ENCODE assay signal across 9 cellular contexts in genomic region chr2:219508933-219509779, GRCh38. TPM values are rescaled to one million over a fixed set of nuclear protein-coding genes. Genes with fewer than 3 reads are reported as not detected.
DNase-seq lines count a peak whose midpoint lies in the region; ATAC-seq and TF ChIP-seq lines count a peak whose summit lies in the region.
"Had no signal": no experiment of that assay in that cellular context is flagged by ENCODE, and none has a peak within 500 bp of the region (broad histone marks: within the 10 kb centered on the region; RNA-seq: fewer than 3 reads in every experiment).

No MANE protein-coding gene starts in this region.

- H3K27me3 ChIP-seq in heart left ventricle (peaks cover 0 to 47% (median 18%) of the 10 kb centered on the region in 9 donors), thoracic aorta (replicated peaks; ENCODE audit: insufficient read depth) (peaks cover 7% of the 10 kb centered on the region)

- ATAC-seq in activated T-cell treated with anti-CD3 and anti-CD28 coated beads, Interleukin-2, amount 50 U/mL, for 4 hours, result peak; percentile 26 to 28
- ATAC-seq in heart left ventricle (peak in 3 of 4 donors; percentile 2 to 11 (median 8)), thoracic aorta (ENCODE audit: insufficient number of reproducible peaks, low FRiP score, low read depth) (no peak)

- TF ChIP-seq CTCF in heart left ventricle (IDR thresholded peaks at IDR 0.05), result no peak
- no peak for TF ChIP-seq CTCF in thoracic aorta (IDR thresholded peaks at IDR 0.05)
- no peak for TF ChIP-seq CTCF in GM13977 (IDR thresholded peaks at IDR 0.05; ENCODE audit: extremely low read depth, insufficient read depth, missing control alignments)

- H3K9me3 ChIP-seq in heart left ventricle (no peaks in the 10 kb centered on the region), thoracic aorta (no peaks in the 10 kb centered on the region)
- H3K9me3 ChIP-seq: spleen had no signal

- peaks cover 46% of the 10 kb centered on the region for H3K27me3 Mint-ChIP-seq in activated T-cell treated with anti-CD3 and anti-CD28 coated beads, Interleukin-2, amount 50 U/mL, for 4 hours (ENCODE audit: low read depth)
- peaks cover 42% of the 10 kb centered on the region for H3K27me3 Mint-ChIP-seq in activated T-helper 1 cell treated with anti-CD3 and anti-CD28 coated beads, Interleukin-12 subunit alpha, Interleukin-12 subunit beta, Interleukin-2, Interleukin-4 antibody, amounts not matched to agents 30 ng/mL and 10 ng/mL and 1 ng/mL, durations not matched to agents 14 hours and 24 hours and 36 hours (ENCODE audit: insufficient read depth)
- H3K27me3 Mint-ChIP-seq in activated CD4-positive, alpha-beta T cell treated with anti-CD3 and anti-CD28 coated beads, Interleukin-2, amount 10 ng/mL, durations not matched to agents 7 days and 5 days, result peaks cover 46% of the 10 kb centered on the region

- H3K4me1 Mint-ChIP-seq in activated T-cell treated with anti-CD3 and anti-CD28 coated beads, Interleukin-2, amount 50 U/mL, for 4 hours (ENCODE audit: low read depth), result peaks cover 23% of the 10 kb centered on the region
- H3K4me1 Mint-ChIP-seq in activated T-helper 1 cell treated with anti-CD3 and anti-CD28 coated beads, Interleukin-12 subunit alpha, Interleukin-12 subunit beta, Interleukin-2, Interleukin-4 antibody, amounts not matched to agents 30 ng/mL and 10 ng/mL and 1 ng/mL, durations not matched to agents 14 hours and 24 hours and 36 hours (ENCODE audit: low read depth), result peaks cover 10% of the 10 kb centered on the region
- peaks cover 11% of the 10 kb centered on the region for H3K4me1 Mint-ChIP-seq in activated CD4-positive, alpha-beta T cell treated with anti-CD3 and anti-CD28 coated beads, Interleukin-2, amount 10 ng/mL, durations not matched to agents 7 days and 5 days

- POLR2A ChIA-PET in activated CD4-positive, alpha-beta T cell treated with anti-CD3 and anti-CD28 coated beads, Interleukin-2, amount 10 ng/mL, durations not matched to agents 7 days and 5 days (lab: Charles Lee), result no interaction called here

- no peak overlapping the region for H3K4me3 Mint-ChIP-seq in activated T-cell treated with anti-CD3 and anti-CD28 coated beads, Interleukin-2, amount 50 U/mL, for 4 hours
- no peak overlapping the region for H3K4me3 Mint-ChIP-seq in activated T-helper 1 cell treated with anti-CD3 and anti-CD28 coated beads, Interleukin-12 subunit alpha, Interleukin-12 subunit beta, Interleukin-2, Interleukin-4 antibody, amounts not matched to agents 30 ng/mL and 10 ng/mL and 1 ng/mL, durations not matched to agents 14 hours and 24 hours and 36 hours
- H3K4me3 Mint-ChIP-seq in activated CD4-positive, alpha-beta T cell treated with anti-CD3 and anti-CD28 coated beads, Interleukin-2, amount 10 ng/mL, durations not matched to agents 7 days and 5 days, result no peak overlapping the region

- in situ Hi-C loops in GM13977 (cut with MboI; ENCODE audit: low pct_unique_long_range_greater_than_20kb, low sequenced_read_pairs, unreplicated experiment), result no loop called here

- H3K9me3 Mint-ChIP-seq in activated T-cell treated with anti-CD3 and anti-CD28 coated beads, Interleukin-2, amount 50 U/mL, for 4 hours, result no peaks in the 10 kb centered on the region
- no peaks in the 10 kb centered on the region for H3K9me3 Mint-ChIP-seq in activated T-helper 1 cell treated with anti-CD3 and anti-CD28 coated beads, Interleukin-12 subunit alpha, Interleukin-12 subunit beta, Interleukin-2, Interleukin-4 antibody, amounts not matched to agents 30 ng/mL and 10 ng/mL and 1 ng/mL, durations not matched to agents 14 hours and 24 hours and 36 hours
- no peaks in the 10 kb centered on the region for H3K9me3 Mint-ChIP-seq in activated CD4-positive, alpha-beta T cell treated with anti-CD3 and anti-CD28 coated beads, Interleukin-2, amount 10 ng/mL, durations not matched to agents 7 days and 5 days

- intact Hi-C loops in heart left ventricle (cut with DNase I), result no loop called here
- intact Hi-C loops in activated T-helper 1 cell treated with anti-CD3 and anti-CD28 coated beads, Interleukin-12 subunit alpha, Interleukin-12 subunit beta, Interleukin-2, Interleukin-4 antibody, amounts not matched to agents 30 ng/mL and 10 ng/mL and 1 ng/mL, durations not matched to agents 14 hours and 24 hours and 36 hours (cut with micrococcal nuclease), result loop anchor here (1.0 kb wide), 2 partner anchors 11 to 21 kb away; partner anchors contain the start of gene GMPPA

- H3K36me3 Mint-ChIP-seq in activated T-cell treated with anti-CD3 and anti-CD28 coated beads, Interleukin-2, amount 50 U/mL, for 4 hours (ENCODE audit: insufficient read depth), result peaks cover 26% of the 10 kb centered on the region
- peaks cover 7% of the 10 kb centered on the region for H3K36me3 Mint-ChIP-seq in activated T-helper 1 cell treated with anti-CD3 and anti-CD28 coated beads, Interleukin-12 subunit alpha, Interleukin-12 subunit beta, Interleukin-2, Interleukin-4 antibody, amounts not matched to agents 30 ng/mL and 10 ng/mL and 1 ng/mL, durations not matched to agents 14 hours and 24 hours and 36 hours (ENCODE audit: low read depth)
- peaks cover 6% of the 10 kb centered on the region for H3K36me3 Mint-ChIP-seq in activated CD4-positive, alpha-beta T cell treated with anti-CD3 and anti-CD28 coated beads, Interleukin-2, amount 10 ng/mL, durations not matched to agents 7 days and 5 days (ENCODE audit: low read depth)

- H3K36me3 ChIP-seq in heart left ventricle (peaks cover 0 to 31% (median 27%) of the 10 kb centered on the region in 9 donors), thoracic aorta (peaks cover 21% of the 10 kb centered on the region)

- no peak for DNase-seq in activated T-cell treated with anti-CD3 and anti-CD28 coated beads, Interleukin-2, amount 50 U/mL, for 4 hours
- DNase-seq in activated T-cell treated with anti-CD3 and anti-CD28 coated beads for 4 hours (no peak), NCI-H1694 treated with DMSO at 0.1 percent for 48 hours (lab: John Stamatoyannopoulos, UW) (peak; percentile 89), heart left ventricle (peak in 1 of 5 donors; percentile 17), thoracic aorta (ENCODE audit: low spot score) (no peak), GM13977 (ENCODE audit: low spot score) (no peak)
- no peak for DNase-seq in activated T-helper 1 cell treated with anti-CD3 and anti-CD28 coated beads, Interleukin-12 subunit alpha, Interleukin-12 subunit beta, Interleukin-2, Interleukin-4 antibody, amounts not matched to agents 30 ng/mL and 10 ng/mL and 1 ng/mL, durations not matched to agents 14 hours and 24 hours and 36 hours (ENCODE audit: low spot score)
- DNase-seq in activated CD4-positive, alpha-beta T cell treated with anti-CD3 and anti-CD28 coated beads, Interleukin-2, amount 10 ng/mL, durations not matched to agents 7 days and 5 days, result no peak
- DNase-seq: spleen had no signal

- CTCF ChIA-PET in activated CD4-positive, alpha-beta T cell treated with anti-CD3 and anti-CD28 coated beads, Interleukin-2, amount 10 ng/mL, durations not matched to agents 7 days and 5 days (lab: Charles Lee), result interaction anchor here (0.6 to 6.2 kb wide), 11 partner anchors 9 to 132 kb away, joined by 3 to 58 read pairs (median 4); partner anchors contain the start of gene GMPPA

- H3K4me1 ChIP-seq in heart left ventricle (peaks cover 0 to 51% (median 18%) of the 10 kb centered on the region in 12 donors), thoracic aorta (ENCODE audit: control insufficient read depth in 1 of 2, low read depth in 2 of 2) (peaks cover 16 to 37% of the 10 kb centered on the region in 2 donors)

- H3K27ac Mint-ChIP-seq in activated T-helper 1 cell treated with anti-CD3 and anti-CD28 coated beads, Interleukin-12 subunit alpha, Interleukin-12 subunit beta, Interleukin-2, Interleukin-4 antibody, amounts not matched to agents 30 ng/mL and 10 ng/mL and 1 ng/mL, durations not matched to agents 14 hours and 24 hours and 36 hours, result no peak overlapping the region
- H3K27ac Mint-ChIP-seq in activated CD4-positive, alpha-beta T cell treated with anti-CD3 and anti-CD28 coated beads, Interleukin-2, amount 10 ng/mL, durations not matched to agents 7 days and 5 days, result no peak overlapping the region

- no peak for TF ChIP-seq POLR2A in heart left ventricle (IDR thresholded peaks at IDR 0.05)

- H3K27ac ChIP-seq in heart left ventricle (no peak overlapping the region), thoracic aorta (no peak overlapping the region)
- H3K27ac ChIP-seq: spleen had no signal

- peak overlapping the region in 2 of 12 donors; percentile 31 to 40 for H3K4me3 ChIP-seq in heart left ventricle
- H3K4me3 ChIP-seq in thoracic aorta, result peak overlapping the region; percentile 60

- WGBS in heart left ventricle, 4 donors, result 11 to 19% (median 13%) methylated on average over 6 to 15 of the region's 15 CpGs

RNA-seq across cellular contexts. Expression of gene ASIC4, which starts 5.1 kb away (rescaled TPM):
- total RNA-seq in activated T-cell treated with anti-CD3 and anti-CD28 coated beads, Interleukin-2, amount 50 U/mL, for 4 hours, result under 1 TPM in 1 of 3 donors, not detected in 2; 0.08 TPM
- total RNA-seq in heart left ventricle (under 1 TPM in 1 of 9 donors, not detected in 8; 0.10 TPM), thoracic aorta (under 1 TPM in 1 of 2 donors, not detected in 1; 0.41 TPM)
- under 1 TPM; 0.03 to 0.08 TPM for polyA plus RNA-seq in heart left ventricle
- total RNA-seq in activated T-helper 1 cell treated with anti-CD3 and anti-CD28 coated beads, Interleukin-12 subunit alpha, Interleukin-12 subunit beta, Interleukin-2, Interleukin-4 antibody, amounts not matched to agents 30 ng/mL and 10 ng/mL and 1 ng/mL, durations not matched to agents 14 hours and 24 hours and 36 hours, result 0.08 TPM in 1 of 2 replicates, not detected in the other
- total RNA-seq in activated CD4-positive, alpha-beta T cell treated with anti-CD3 and anti-CD28 coated beads, Interleukin-2, amount 10 ng/mL, durations not matched to agents 7 days and 5 days, result not detected

RNA-seq across cellular contexts. Expression of gene GMPPA, which starts 10.5 kb away (rescaled TPM):
- 10 to 100 TPM; 36.8 to 47.9 (median 46.7) TPM for total RNA-seq in activated T-cell treated with anti-CD3 and anti-CD28 coated beads, Interleukin-2, amount 50 U/mL, for 4 hours
- 10 to 100 TPM; 15.8 to 31.6 (median 20.1) TPM for total RNA-seq in heart left ventricle
- polyA plus RNA-seq in heart left ventricle, result 10 to 100 TPM; 18.2 to 35.5 TPM
- 10 to 100 TPM; 30.5 to 56.5 TPM for total RNA-seq in thoracic aorta
- total RNA-seq in activated T-helper 1 cell treated with anti-CD3 and anti-CD28 coated beads, Interleukin-12 subunit alpha, Interleukin-12 subunit beta, Interleukin-2, Interleukin-4 antibody, amounts not matched to agents 30 ng/mL and 10 ng/mL and 1 ng/mL, durations not matched to agents 14 hours and 24 hours and 36 hours, result 41.3 and 50.3 TPM in 2 replicates
- total RNA-seq in activated CD4-positive, alpha-beta T cell treated with anti-CD3 and anti-CD28 coated beads, Interleukin-2, amount 10 ng/mL, durations not matched to agents 7 days and 5 days, result 10 to 100 TPM; 34.5 to 40.5 TPM

RNA-seq across cellular contexts. Expression of gene CHPF, which starts 34.5 kb away (rescaled TPM):
- 10 to 100 TPM; 38.3 to 42.0 (median 40.3) TPM for total RNA-seq in activated T-cell treated with anti-CD3 and anti-CD28 coated beads, Interleukin-2, amount 50 U/mL, for 4 hours
- total RNA-seq in heart left ventricle (100 to 1,000 TPM in 6 of 9 donors, 10 to 100 TPM in 3; 77.9 to 196 (median 138) TPM), thoracic aorta (100 to 1,000 TPM; 184 to 269 TPM)
- polyA plus RNA-seq in heart left ventricle, result 100 to 1,000 TPM in 1 of 2 donors, 10 to 100 TPM in 1; 74.1 to 209 TPM
- total RNA-seq in activated T-helper 1 cell treated with anti-CD3 and anti-CD28 coated beads, Interleukin-12 subunit alpha, Interleukin-12 subunit beta, Interleukin-2, Interleukin-4 antibody, amounts not matched to agents 30 ng/mL and 10 ng/mL and 1 ng/mL, durations not matched to agents 14 hours and 24 hours and 36 hours, result 41.3 and 43.4 TPM in 2 replicates
- 1 to 10 TPM; 6.4 to 7.8 TPM for total RNA-seq in activated CD4-positive, alpha-beta T cell treated with anti-CD3 and anti-CD28 coated beads, Interleukin-2, amount 10 ng/mL, durations not matched to agents 7 days and 5 days

RNA-seq across cellular contexts. Expression of gene TMEM198, which starts 34.7 kb away (rescaled TPM):
- 1 to 10 TPM; 3.6 to 4.8 (median 4.3) TPM for total RNA-seq in activated T-cell treated with anti-CD3 and anti-CD28 coated beads, Interleukin-2, amount 50 U/mL, for 4 hours
- total RNA-seq in heart left ventricle (1 to 10 TPM in 8 of 9 donors, under 1 TPM in 1; 0.65 to 4.7 (median 2.3) TPM), thoracic aorta (1 to 10 TPM; 1.4 to 3.9 TPM)
- polyA plus RNA-seq in heart left ventricle, result 10 to 100 TPM in 1 of 2 donors, 1 to 10 TPM in 1; 2.2 to 10.2 TPM
- total RNA-seq in activated T-helper 1 cell treated with anti-CD3 and anti-CD28 coated beads, Interleukin-12 subunit alpha, Interleukin-12 subunit beta, Interleukin-2, Interleukin-4 antibody, amounts not matched to agents 30 ng/mL and 10 ng/mL and 1 ng/mL, durations not matched to agents 14 hours and 24 hours and 36 hours, result 2.9 and 3.3 TPM in 2 replicates
- under 1 TPM; 0.44 to 0.69 TPM for total RNA-seq in activated CD4-positive, alpha-beta T cell treated with anti-CD3 and anti-CD28 coated beads, Interleukin-2, amount 10 ng/mL, durations not matched to agents 7 days and 5 days
